14 cellular contexts compared by ENCODE assay signal in genomic region chr12:55741978-55742377, GRCh38. TPM values are rescaled to one million over a fixed set of nuclear protein-coding genes. Genes with fewer than 3 reads are reported as not detected.
DNase-seq lines count a peak whose midpoint lies in the region; ATAC-seq, FAIRE-seq and TF ChIP-seq lines count a peak whose summit lies in the region.
"Had no signal": no experiment of that assay in that cellular context is flagged by ENCODE, and none has a peak within 500 bp of the region (broad histone marks: within the 10 kb centered on the region; RNA-seq: fewer than 3 reads in every experiment).

No MANE protein-coding gene starts in this region.

- no peak overlapping the region for H2AK5ac ChIP-seq in H9 (ENCODE audit: insufficient read length, low read length)

- H2BK15ac ChIP-seq in H9 (ENCODE audit: low read depth, low read length): no peak overlapping the region

- BruUV-seq in K562 (replicated peaks; lab: Mats Ljungman, UMichigan): no TSS peak

- no peak for TF ChIP-seq EP300 in K562 (IDR thresholded peaks at IDR 0.05; ENCODE audit: low read length)

- in situ Hi-C loops in K562 (cut with MboI): no loop called here

- intact Hi-C loops in CD4-positive, alpha-beta memory T cell (cut with micrococcal nuclease): loop anchor here (2.0 kb wide), 1 partner anchor 75 kb away; the partner anchor contains the start of gene SARNP
- intact Hi-C loops in K562 (cut with micrococcal nuclease): loop anchor here (2.0 kb wide), 1 partner anchor 185 kb away; the partner anchor contains the start of gene PYM1

- H3K4ac ChIP-seq in H9 (ENCODE audit: low read depth, low read length): no peak overlapping the region

- H3K9me3 Mint-ChIP-seq in CD4-positive, alpha-beta memory T cell: no peaks in the 10 kb centered on the region
- H3K9me3 Mint-ChIP-seq in H9: no peaks in the 10 kb centered on the region
- H3K9me3 Mint-ChIP-seq in naive thymus-derived CD8-positive, alpha-beta T cell: no peaks in the 10 kb centered on the region

- H3K79me2 ChIP-seq in H9 (ENCODE audit: insufficient read depth, low read length): peaks cover 6% of the 10 kb centered on the region; the same call in 1 of the 2 replicates
- H3K79me2 ChIP-seq in K562 (ENCODE audit: control insufficient read depth, insufficient read depth, low read length): peaks cover 33% of the 10 kb centered on the region

- H3K4me1 Mint-ChIP-seq in CD4-positive, alpha-beta memory T cell: peaks cover 37 to 62% (median 49%) of the 10 kb centered on the region in 4 donors
- H3K4me1 Mint-ChIP-seq in H9: peaks cover 46 to 48% of the 10 kb centered on the region in 2 experiments
- peaks cover 31 to 51% (median 46%) of the 10 kb centered on the region in 4 donors for H3K4me1 Mint-ChIP-seq in naive thymus-derived CD8-positive, alpha-beta T cell

- H3K9me3 ChIP-seq in CD4-positive, alpha-beta memory T cell (ENCODE audit: control insufficient read depth in 1 of 2, low read length in 2 of 2): no peaks in the 10 kb centered on the region
- H3K9me3 ChIP-seq in H9 (ENCODE audit: control insufficient read depth, low read depth, low read length) (no peaks in the 10 kb centered on the region), K562 (replicated peaks; ENCODE audit: control insufficient read depth, insufficient read depth, low read depth, low read length) (no peaks in the 10 kb centered on the region; the same call in 1 of the 2 replicates)
- H3K9me3 ChIP-seq: colonic mucosa, thoracic aorta had no signal

- H3K27ac ChIP-seq in CD4-positive, alpha-beta memory T cell (ENCODE audit: low read depth, low read length): no peak overlapping the region
- H3K27ac ChIP-seq in H9 (ENCODE audit: insufficient read length, low read depth, low read length) (no peak overlapping the region), K562 (ENCODE audit: extremely low read depth, low read depth, low read length) (no peak overlapping the region), RWPE1 (no peak overlapping the region)
- H3K27ac ChIP-seq: colonic mucosa had no signal

- WGBS in H9 (ENCODE audit: extremely low coverage, insufficient read length, low lambda C conversion rate): no CpG with 5 or more reads among the region's 1 CpG
- WGBS in K562 (ENCODE audit: insufficient coverage, low coverage, missing lambda C conversion rate): 33% methylated on average over 1 of the region's 1 CpG

- H3K27me3 Mint-ChIP-seq in CD4-positive, alpha-beta memory T cell: no peaks in the 10 kb centered on the region
- peaks cover 8% of the 10 kb centered on the region for H3K27me3 Mint-ChIP-seq in H9 (ENCODE audit: low read depth)
- H3K27me3 Mint-ChIP-seq in naive thymus-derived CD8-positive, alpha-beta T cell: no peaks in the 10 kb centered on the region

- TF ChIP-seq RAD21 in K562 (CRISPR knock-in tag; conservative IDR thresholded peaks at IDR 0.05 in 1 of 2, IDR thresholded peaks at IDR 0.05 in 1 of 2): no peak

- H2BK20ac ChIP-seq in H9 (ENCODE audit: low read depth, low read length, poor library complexity, severe bottlenecking): no peak overlapping the region

- H3T11ph ChIP-seq in H9 (ENCODE audit: low read length): no peak overlapping the region

- no peaks in the 10 kb centered on the region for H3K79me1 ChIP-seq in H9 (ENCODE audit: insufficient read depth, low read depth, low read length, poor library complexity, severe bottlenecking)

- no peak overlapping the region for H3K4me3 ChIP-seq in CD4-positive, alpha-beta memory T cell (ENCODE audit: low read length in 2 of 2)
- no peak overlapping the region for H3K4me3 ChIP-seq in K562
- H3K4me3 ChIP-seq: colonic mucosa had no signal

- H3K27me3 ChIP-seq in CD4-positive, alpha-beta memory T cell (ENCODE audit: insufficient read depth, low read length): no peaks in the 10 kb centered on the region
- H3K27me3 ChIP-seq in H9 (ENCODE audit: insufficient read depth, low read length): no peaks in the 10 kb centered on the region
- no peaks in the 10 kb centered on the region for H3K27me3 ChIP-seq in K562 (ENCODE audit: control insufficient read depth in 2 of 2, insufficient read depth in 2 of 2, low read length in 2 of 2)
- H3K27me3 ChIP-seq: colonic mucosa had no signal

- peak overlapping the region; percentile 8 to 90 (median 84) for H3K4me3 Mint-ChIP-seq in CD4-positive, alpha-beta memory T cell
- peak overlapping the region; percentile 11 to 90; a peak in 4 of 5 replicates for H3K4me3 Mint-ChIP-seq in H9
- H3K4me3 Mint-ChIP-seq in naive thymus-derived CD8-positive, alpha-beta T cell: peak overlapping the region in 8 of 10 donors; percentile 8 to 93 (median 86)

- no peak overlapping the region for H3K23ac ChIP-seq in H9 (ENCODE audit: insufficient read length, low read depth, low read length)

- DNase-seq in CD4-positive, alpha-beta memory T cell: no peak
- DNase-seq in H9: no peak
- DNase-seq in K562 (ENCODE audit: extremely low read depth in 1 of 4, low spot score in 3 of 4): no peak
- DNase-seq in naive thymus-derived CD8-positive, alpha-beta T cell: no peak
- no peak for DNase-seq in RPMI8226
- DNase-seq in RWPE1 (ENCODE audit: low spot score): no peak
- DNase-seq in SHP77 (lab: John Stamatoyannopoulos, UW): no peak
- DNase-seq: colonic mucosa, COR-L47, NCI-H524 treated with DMSO at 0.1 percent for 48 hours, SHP77 treated with DMSO at 0.1 percent for 48 hours had no signal

- peaks cover under 1% of the 10 kb centered on the region for H4K20me1 ChIP-seq in H9 (ENCODE audit: control insufficient read depth, insufficient read depth, insufficient read length)
- H4K20me1 ChIP-seq in K562 (replicated peaks; ENCODE audit: control insufficient read depth, insufficient read depth, low read length): no peaks in the 10 kb centered on the region

- H2AFZ ChIP-seq in H9 (ENCODE audit: low read length) (no peak overlapping the region), K562 (ENCODE audit: low read depth, low read length) (no peak overlapping the region)

- no peaks in the 10 kb centered on the region for H3K36me3 ChIP-seq in CD4-positive, alpha-beta memory T cell (ENCODE audit: insufficient read depth, low read length)
- H3K36me3 ChIP-seq in K562 (ENCODE audit: control insufficient read depth, insufficient read depth, low read length): peaks cover 9% of the 10 kb centered on the region; the same call in 2 of the 3 replicates
- H3K36me3 ChIP-seq: colonic mucosa, thoracic aorta had no signal

- POLR2A ChIA-PET in CD4-positive, alpha-beta memory T cell (lab: Charles Lee; ENCODE audit: partially characterized antibody): interaction anchor here (0.9 to 13.3 kb wide), 10 partner anchors 12 to 376 kb away, joined by 3 to 201 read pairs (median 7); partner anchors contain the start of genes BLOC1S1, DGKA, DNAJC14 and ORMDL2
- POLR2A ChIA-PET in K562 (lab: Yijun Ruan, JAX): interaction anchor here (0.6 to 4.5 kb wide), 7 partner anchors 12 to 429 kb away, joined by 3 to 44 read pairs (median 3); no protein-coding TSS in a partner anchor
- POLR2A ChIA-PET in naive thymus-derived CD8-positive, alpha-beta T cell (lab: Charles Lee): interaction anchor here (0.8 to 2.8 kb wide), 7 partner anchors 10 to 197 kb away, joined by 3 to 19 read pairs (median 4); partner anchors contain the start of genes BLOC1S1, CD63 and SARNP
- POLR2A ChIA-PET in RWPE1 (lab: Yijun Ruan, JAX; ENCODE audit: low non-redundant PET): no interaction called here

- TF ChIP-seq CTCF in H9 (conservative IDR thresholded peaks at IDR 0.05) (no peak), K562 (IDR thresholded peaks at IDR 0.05 in 2 of 3, conservative IDR thresholded peaks at IDR 0.05 in 1 of 3; ENCODE audit: insufficient read depth in 2 of 3, low read depth in 1 of 3, low read length in 3 of 3) (no peak), RWPE1 (conservative IDR thresholded peaks at IDR 0.05; ENCODE audit: low read depth) (no peak)

- H4K8ac ChIP-seq in H9 (replicated peaks; ENCODE audit: insufficient read length, low read depth, low read length): no peak overlapping the region

- H3K4me2 ChIP-seq in H9 (ENCODE audit: insufficient read depth, insufficient read length, low read length) (peak overlapping the region; percentile 83), K562 (ENCODE audit: insufficient read depth, low read length) (no peak overlapping the region)

- FAIRE-seq in K562 (lab: Jason Lieb, UNC): peak; percentile 54

- H3K36me3 Mint-ChIP-seq in CD4-positive, alpha-beta memory T cell: peaks cover 0 to 4% of the 10 kb centered on the region in 2 donors
- peaks cover 0 to 3% (median 0%) of the 10 kb centered on the region in 3 experiments; a peak in 2 of 7 replicates for H3K36me3 Mint-ChIP-seq in H9 (ENCODE audit: insufficient read depth in 1 of 3, low read depth in 3 of 3)
- no peaks in the 10 kb centered on the region for H3K36me3 Mint-ChIP-seq in naive thymus-derived CD8-positive, alpha-beta T cell

- no peak overlapping the region for H2BK5ac ChIP-seq in H9 (ENCODE audit: insufficient read length, low read length)

- CTCF ChIA-PET in CD4-positive, alpha-beta memory T cell (lab: Charles Lee; ENCODE audit: partially characterized antibody): interaction anchor here (0.7 to 5.8 kb wide), 6 partner anchors 13 to 377 kb away, joined by 3 to 57 read pairs (median 6); partner anchors contain the start of genes CD63, ORMDL2 and SARNP
- CTCF ChIA-PET in K562 (lab: Yijun Ruan, JAX; ENCODE audit: low intra/inter-chr PET ratio): no interaction called here
- CTCF ChIA-PET in RWPE1 (lab: Yijun Ruan, JAX): no interaction called here

- no peak overlapping the region for H4K5ac ChIP-seq in H9 (ENCODE audit: insufficient read length, low read depth, low read length)

- H3K9ac ChIP-seq in H9 (ENCODE audit: extremely low read depth, insufficient read length, low read length) (no peak overlapping the region), K562 (ENCODE audit: insufficient read depth in 1 of 2, low read depth in 2 of 2, low read length in 2 of 2) (peak overlapping the region in 1 of 2 experiments; percentile 77; a peak in 1 of 4 replicates)

- H2BK12ac ChIP-seq in H9 (ENCODE audit: insufficient read length, low read depth, low read length): no peak overlapping the region

- no peak overlapping the region for H2BK120ac ChIP-seq in H9 (ENCODE audit: low read depth, low read length, poor library complexity, severe bottlenecking)

- no peak overlapping the region for H3K14ac ChIP-seq in H9 (ENCODE audit: insufficient read depth, low read length)

- no peaks in the 10 kb centered on the region for H3K9me1 ChIP-seq in K562 (ENCODE audit: control insufficient read depth, insufficient read depth, low read length)

- H3K56ac ChIP-seq in H9 (ENCODE audit: insufficient read length, low read depth, low read length): no peak overlapping the region

- peaks cover 34% of the 10 kb centered on the region for H3K4me1 ChIP-seq in CD4-positive, alpha-beta memory T cell (ENCODE audit: insufficient read depth, low read length)
- H3K4me1 ChIP-seq in H9 (ENCODE audit: insufficient read depth, low read length): peaks cover 4% of the 10 kb centered on the region; the same call in 1 of the 2 replicates
- peaks cover 46 to 50% of the 10 kb centered on the region in 2 experiments for H3K4me1 ChIP-seq in K562 (replicated peaks in 1 of 2; ENCODE audit: control insufficient read depth in 2 of 2, insufficient read depth in 2 of 2, low read length in 2 of 2)

- TF ChIP-seq POLR2A in K562 (conservative IDR thresholded peaks at IDR 0.05): no peak

- no peak overlapping the region for H3K18ac ChIP-seq in H9 (ENCODE audit: insufficient read length, low read depth, low read length)

- H3K23me2 ChIP-seq in H9 (ENCODE audit: insufficient read length, low read depth, low read length, poor library complexity, severe bottlenecking): peaks cover 35% of the 10 kb centered on the region

- peak overlapping the region in 5 of 7 donors; percentile 57 to 92 (median 85) for H3K27ac Mint-ChIP-seq in CD4-positive, alpha-beta memory T cell
- no peak overlapping the region for H3K27ac Mint-ChIP-seq in H9
- peak overlapping the region in 9 of 10 donors; percentile 19 to 88 (median 60) for H3K27ac Mint-ChIP-seq in naive thymus-derived CD8-positive, alpha-beta T cell

- ATAC-seq in K562: no peak
- ATAC-seq in naive thymus-derived CD8-positive, alpha-beta T cell: no peak
- ATAC-seq in GM18868 (IDR thresholded peaks at IDR 0.05; ENCODE audit: unreplicated experiment): no peak
- ATAC-seq: activated CD4-positive, CD25-positive, alpha-beta regulatory T cell treated with anti-CD3 and anti-CD28 coated beads, Interleukin-2, amount 50 U/mL, for 24 hours had no signal

- H4K91ac ChIP-seq in H9 (ENCODE audit: insufficient read length, low read depth, low read length): no peak overlapping the region

RNA-seq across cellular contexts. Expression of gene GDF11, which starts 0.9 kb away (rescaled TPM):
- 10 to 100 TPM; 15.1 to 15.8 TPM for total RNA-seq in CD4-positive, alpha-beta memory T cell
- 1 to 10 TPM in 1 of 2 donors, under 1 TPM in 1; 0.25 to 1.6 TPM for polyA plus RNA-seq in CD4-positive, alpha-beta memory T cell
- total RNA-seq in H9 (2021): 31.2 and 31.8 TPM in 2 replicates
- total RNA-seq in K562 (2011; cell fraction: chromatin; rRNA removed; ENCODE audit: low replicate concordance): 9.2 and 9.9 TPM in 2 replicates
- 5.4 and 6.5 TPM in 2 replicates for total RNA-seq in K562 (2011; cell fraction: nucleolus; rRNA removed)
- 6.2 and 7.9 TPM in 2 replicates for total RNA-seq in K562 (2011; cell fraction: nucleoplasm; rRNA removed)
- 2.4 and 6.5 TPM in 2 replicates for total RNA-seq in K562 (2014; rRNA removed)
- total RNA-seq in K562 (2014; rRNA removed; fragmentation: Illumina TruSeq; extraction: Trizol): 4.3 and 4.7 TPM in 2 replicates
- 4.9 and 5.2 TPM in 2 replicates for total RNA-seq in K562 (2015; rRNA removed; fragmentation: Illumina TruSeq; extraction: Trizol)
- 15.7 and 19.9 TPM in 2 replicates for total RNA-seq in K562 (2021)
- 4.2 and 4.8 TPM in 2 replicates for polyA plus RNA-seq in K562 (2011; rRNA removed)
- 4.7 and 10.2 TPM in 2 replicates for polyA plus RNA-seq in K562 (2011; cell fraction: cytosol; rRNA removed)
- polyA plus RNA-seq in K562 (2011; cell fraction: nucleus; rRNA removed): 4.3 and 9.6 TPM in 2 replicates
- polyA plus RNA-seq in K562 (2012): 11.4 and 16.1 TPM in 2 replicates
- 10.3 and 10.5 TPM in 2 replicates for polyA plus RNA-seq in K562 (2014; fragmentation: Illumina TruSeq; extraction: Trizol)
- 1 to 10 TPM; 1.4 to 1.6 TPM for polyA plus RNA-seq in K562 (2014; fragmentation: Nextera tagmentation; extraction: Ambion mirVana)
- polyA plus RNA-seq in K562 (2014; rRNA removed): 9.7 and 14.2 TPM in 2 replicates
- polyA minus RNA-seq in K562 (2011; rRNA and poly(A)+ RNA removed): 2.9 and 3.7 TPM in 2 replicates
- polyA minus RNA-seq in K562 (2011; cell fraction: cytosol; rRNA and poly(A)+ RNA removed): 5.1 and 5.4 TPM in 2 replicates
- polyA minus RNA-seq in K562 (2011; cell fraction: nucleus; rRNA and poly(A)+ RNA removed): 2.7 and 4.2 TPM in 2 replicates
- total RNA-seq in naive thymus-derived CD8-positive, alpha-beta T cell: 1 to 10 TPM; 5.8 to 7.7 TPM
- 1 to 10 TPM in 1 of 3 donors, under 1 TPM in 2; 0.82 to 1.5 (median 0.99) TPM for polyA plus RNA-seq in naive thymus-derived CD8-positive, alpha-beta T cell

RNA-seq across cellular contexts. Expression of gene CD63, which starts 13.2 kb away (rescaled TPM):
- 10 to 100 TPM; 76.4 to 79.7 TPM for total RNA-seq in CD4-positive, alpha-beta memory T cell
- polyA plus RNA-seq in CD4-positive, alpha-beta memory T cell: 100 to 1,000 TPM; 191 to 349 TPM
- total RNA-seq in H9 (2021) (581 and 589 TPM in 2 replicates), K562 (2014; rRNA removed) (425 and 433 TPM in 2 replicates), K562 (2014; rRNA removed; fragmentation: Illumina TruSeq; extraction: Trizol) (411 and 413 TPM in 2 replicates), K562 (2015; rRNA removed; fragmentation: Illumina TruSeq; extraction: Trizol) (706 and 735 TPM in 2 replicates), K562 (2021) (412 and 416 TPM in 2 replicates)
- 272 and 331 TPM in 2 replicates for total RNA-seq in K562 (2011; cell fraction: chromatin; rRNA removed; ENCODE audit: low replicate concordance)
- 598 and 672 TPM in 2 replicates for total RNA-seq in K562 (2011; cell fraction: nucleolus; rRNA removed)
- total RNA-seq in K562 (2011; cell fraction: nucleoplasm; rRNA removed): 455 and 604 TPM in 2 replicates
- polyA plus RNA-seq in K562 (2011; rRNA removed) (219 and 313 TPM in 2 replicates), K562 (2014; fragmentation: Illumina TruSeq; extraction: Trizol) (408 and 431 TPM in 2 replicates), K562 (2014; fragmentation: Nextera tagmentation; extraction: Ambion mirVana) (100 to 1,000 TPM; 531 to 576 TPM), K562 (2014; rRNA removed) (501 and 655 TPM in 2 replicates)
- polyA plus RNA-seq in K562 (2011; cell fraction: cytosol; rRNA removed): 416 and 450 TPM in 2 replicates
- 74.3 and 108 TPM in 2 replicates for polyA plus RNA-seq in K562 (2011; cell fraction: nucleus; rRNA removed)
- polyA plus RNA-seq in K562 (2012): 824 and 1,019 TPM in 2 replicates
- polyA minus RNA-seq in K562 (2011; rRNA and poly(A)+ RNA removed): 261 and 331 TPM in 2 replicates
- polyA minus RNA-seq in K562 (2011; cell fraction: cytosol; rRNA and poly(A)+ RNA removed): 98.5 and 116 TPM in 2 replicates
- polyA minus RNA-seq in K562 (2011; cell fraction: nucleus; rRNA and poly(A)+ RNA removed): 19.3 and 46.9 TPM in 2 replicates
- 10 to 100 TPM; 41.0 to 46.5 TPM for total RNA-seq in naive thymus-derived CD8-positive, alpha-beta T cell
- polyA plus RNA-seq in naive thymus-derived CD8-positive, alpha-beta T cell: 100 to 1,000 TPM; 119 to 412 (median 135) TPM

RNA-seq across cellular contexts. Expression of gene RDH5, which starts 21.8 kb away (rescaled TPM):
- 10 to 100 TPM; 29.9 to 32.5 TPM for total RNA-seq in CD4-positive, alpha-beta memory T cell
- 1 to 10 TPM; 1.4 to 1.8 TPM for polyA plus RNA-seq in CD4-positive, alpha-beta memory T cell
- total RNA-seq in H9 (2021) (4.0 and 6.6 TPM in 2 replicates), K562 (2014; rRNA removed) (1.7 TPM in 1 of 2 replicates, not detected in the other), K562 (2014; rRNA removed; fragmentation: Illumina TruSeq; extraction: Trizol) (1.1 and 1.5 TPM in 2 replicates), K562 (2015; rRNA removed; fragmentation: Illumina TruSeq; extraction: Trizol) (0.60 and 2.0 TPM in 2 replicates), K562 (2021) (1.0 and 1.5 TPM in 2 replicates)
- 10.5 and 25.4 TPM in 2 replicates for total RNA-seq in K562 (2011; cell fraction: chromatin; rRNA removed; ENCODE audit: low replicate concordance)
- total RNA-seq in K562 (2011; cell fraction: nucleolus; rRNA removed): 12.8 and 20.5 TPM in 2 replicates
- total RNA-seq in K562 (2011; cell fraction: nucleoplasm; rRNA removed): 12.5 and 18.9 TPM in 2 replicates
- polyA plus RNA-seq in K562 (2011; rRNA removed) (1.6 TPM in 2 replicates), K562 (2014; fragmentation: Illumina TruSeq; extraction: Trizol) (0.21 and 0.28 TPM in 2 replicates), K562 (2014; fragmentation: Nextera tagmentation; extraction: Ambion mirVana) (under 1 TPM; 0.41 to 0.46 TPM), K562 (2014; rRNA removed) (0.62 and 1.2 TPM in 2 replicates)
- 0.56 and 0.92 TPM in 2 replicates for polyA plus RNA-seq in K562 (2011; cell fraction: cytosol; rRNA removed)
- 5.6 and 6.6 TPM in 2 replicates for polyA plus RNA-seq in K562 (2011; cell fraction: nucleus; rRNA removed)
- polyA plus RNA-seq in K562 (2012): 0.52 and 2.5 TPM in 2 replicates
- polyA minus RNA-seq in K562 (2011; rRNA and poly(A)+ RNA removed): 2.8 and 4.0 TPM in 2 replicates
- polyA minus RNA-seq in K562 (2011; cell fraction: cytosol; rRNA and poly(A)+ RNA removed): 1.1 TPM in 1 of 2 replicates, not detected in the other
- polyA minus RNA-seq in K562 (2011; cell fraction: nucleus; rRNA and poly(A)+ RNA removed): 5.1 and 6.1 TPM in 2 replicates
- 10 to 100 TPM; 28.8 to 30.4 TPM for total RNA-seq in naive thymus-derived CD8-positive, alpha-beta T cell
- 1 to 10 TPM in 2 of 3 donors, not detected in 1; 1.0 to 1.4 TPM for polyA plus RNA-seq in naive thymus-derived CD8-positive, alpha-beta T cell

RNA-seq across cellular contexts. Expression of gene BLOC1S1, which starts 26.1 kb away (rescaled TPM):
- total RNA-seq in CD4-positive, alpha-beta memory T cell: 10 to 100 TPM; 80.3 to 87.0 TPM
- 10 to 100 TPM; 75.1 to 87.1 TPM for polyA plus RNA-seq in CD4-positive, alpha-beta memory T cell
- total RNA-seq in H9 (2021) (104 and 108 TPM in 2 replicates), K562 (2014; rRNA removed) (124 and 125 TPM in 2 replicates), K562 (2014; rRNA removed; fragmentation: Illumina TruSeq; extraction: Trizol) (52.1 and 75.2 TPM in 2 replicates), K562 (2015; rRNA removed; fragmentation: Illumina TruSeq; extraction: Trizol) (82.9 and 84.6 TPM in 2 replicates), K562 (2021) (81.8 and 83.5 TPM in 2 replicates)
- 9.0 and 26.9 TPM in 2 replicates for total RNA-seq in K562 (2011; cell fraction: chromatin; rRNA removed; ENCODE audit: low replicate concordance)
- total RNA-seq in K562 (2011; cell fraction: nucleolus; rRNA removed): 23.7 and 30.0 TPM in 2 replicates
- total RNA-seq in K562 (2011; cell fraction: nucleoplasm; rRNA removed): 23.8 and 24.1 TPM in 2 replicates
- polyA plus RNA-seq in K562 (2011; rRNA removed) (86.4 and 95.8 TPM in 2 replicates), K562 (2014; fragmentation: Illumina TruSeq; extraction: Trizol) (98.8 and 108 TPM in 2 replicates), K562 (2014; fragmentation: Nextera tagmentation; extraction: Ambion mirVana) (100 to 1,000 TPM; 122 to 139 TPM), K562 (2014; rRNA removed) (134 and 161 TPM in 2 replicates)
- polyA plus RNA-seq in K562 (2011; cell fraction: cytosol; rRNA removed): 120 and 170 TPM in 2 replicates
- 46.8 and 53.7 TPM in 2 replicates for polyA plus RNA-seq in K562 (2011; cell fraction: nucleus; rRNA removed)
- polyA plus RNA-seq in K562 (2012): 100 and 125 TPM in 2 replicates
- polyA minus RNA-seq in K562 (2011; rRNA and poly(A)+ RNA removed): 34.1 and 43.5 TPM in 2 replicates
- polyA minus RNA-seq in K562 (2011; cell fraction: cytosol; rRNA and poly(A)+ RNA removed): 22.0 and 22.4 TPM in 2 replicates
- 9.7 and 9.8 TPM in 2 replicates for polyA minus RNA-seq in K562 (2011; cell fraction: nucleus; rRNA and poly(A)+ RNA removed)
- 10 to 100 TPM; 62.9 to 65.7 TPM for total RNA-seq in naive thymus-derived CD8-positive, alpha-beta T cell
- polyA plus RNA-seq in naive thymus-derived CD8-positive, alpha-beta T cell: 100 to 1,000 TPM in 2 of 3 donors, 10 to 100 TPM in 1; 84.3 to 133 (median 117) TPM

RNA-seq across cellular contexts. Expression of gene ITGA7, which starts 34.3 kb away (rescaled TPM):
- total RNA-seq in CD4-positive, alpha-beta memory T cell: 1 to 10 TPM; 2.5 to 2.9 TPM
- polyA plus RNA-seq in CD4-positive, alpha-beta memory T cell: not detected
- 114 and 119 TPM in 2 replicates for total RNA-seq in H9 (2021)
- 5.3 and 10.3 TPM in 2 replicates for total RNA-seq in K562 (2011; cell fraction: chromatin; rRNA removed; ENCODE audit: low replicate concordance)
- 6.2 and 6.7 TPM in 2 replicates for total RNA-seq in K562 (2011; cell fraction: nucleolus; rRNA removed)
- 7.4 and 7.6 TPM in 2 replicates for total RNA-seq in K562 (2011; cell fraction: nucleoplasm; rRNA removed)
- total RNA-seq in K562 (2014; rRNA removed): 0.18 and 0.57 TPM in 2 replicates
- 0.41 and 0.55 TPM in 2 replicates for total RNA-seq in K562 (2014; rRNA removed; fragmentation: Illumina TruSeq; extraction: Trizol)
- 0.53 and 0.58 TPM in 2 replicates for total RNA-seq in K562 (2015; rRNA removed; fragmentation: Illumina TruSeq; extraction: Trizol)
- total RNA-seq in K562 (2021): 1.9 and 2.3 TPM in 2 replicates
- polyA plus RNA-seq in K562 (2011; rRNA removed): 0.67 and 1.6 TPM in 2 replicates
- 0.89 and 0.93 TPM in 2 replicates for polyA plus RNA-seq in K562 (2011; cell fraction: cytosol; rRNA removed)
- polyA plus RNA-seq in K562 (2011; cell fraction: nucleus; rRNA removed): 12.9 and 17.7 TPM in 2 replicates
- polyA plus RNA-seq in K562 (2012): 1.0 and 2.6 TPM in 2 replicates
- 1.1 and 1.4 TPM in 2 replicates for polyA plus RNA-seq in K562 (2014; fragmentation: Illumina TruSeq; extraction: Trizol)
- polyA plus RNA-seq in K562 (2014; fragmentation: Nextera tagmentation; extraction: Ambion mirVana): under 1 TPM in 1 of 2 experiments, not detected in 1; 0.11 TPM
- polyA plus RNA-seq in K562 (2014; rRNA removed): 0.54 and 0.96 TPM in 2 replicates
- polyA minus RNA-seq in K562 (2011; rRNA and poly(A)+ RNA removed): 0.46 and 0.57 TPM in 2 replicates
- not detected in 2 replicates for polyA minus RNA-seq in K562 (2011; cell fraction: cytosol; rRNA and poly(A)+ RNA removed)
- 1.6 and 2.3 TPM in 2 replicates for polyA minus RNA-seq in K562 (2011; cell fraction: nucleus; rRNA and poly(A)+ RNA removed)
- total RNA-seq in naive thymus-derived CD8-positive, alpha-beta T cell: 1 to 10 TPM; 5.2 to 7.0 TPM
- polyA plus RNA-seq in naive thymus-derived CD8-positive, alpha-beta T cell: 1 to 10 TPM in 2 of 3 donors, not detected in 1; 1.5 to 1.7 TPM

Comparison
In these comparisons a context has a peak if more than half of its experiments do, and no peak if none do; other contexts are left out.
1. H3K27ac Mint-ChIP-seq: peak in CD4-positive, alpha-beta memory T cell (5 of 7) and naive thymus-derived CD8-positive, alpha-beta T cell (9 of 10); none in H9 (0 of 3).
2. Peak in every context shown above with its lines, with median percentiles within 50 percentile points of each other: H3K4me3 Mint-ChIP-seq.